19 cellular contexts compared by ENCODE assay signal in the genomic region with DNA sequence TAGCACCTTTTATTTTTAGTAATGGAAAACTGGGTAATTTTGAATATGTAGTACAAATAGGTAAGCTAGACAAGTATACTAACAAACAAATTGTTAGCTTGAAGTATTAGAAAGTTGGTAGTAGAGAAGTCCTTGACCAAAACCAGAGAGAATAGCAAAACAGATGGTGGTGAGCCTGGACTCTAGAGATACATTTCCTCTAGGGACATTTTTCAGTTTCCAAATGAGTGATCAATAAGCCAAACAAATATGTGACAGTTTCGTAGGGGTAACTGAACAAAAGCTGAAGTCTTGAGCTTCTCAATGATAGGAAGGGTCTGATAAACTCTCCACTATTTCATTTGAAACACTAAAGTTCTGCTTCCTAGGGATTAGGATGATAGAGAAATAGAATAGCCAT.
DNase-seq lines count a peak whose midpoint lies in the region; ATAC-seq and TF ChIP-seq lines count a peak whose summit lies in the region.
"Had no signal": no experiment of that assay in that cellular context is flagged by ENCODE, and none has a peak within 500 bp of the region (broad histone marks: within the 10 kb centered on the region; RNA-seq: fewer than 3 reads in every experiment).

No MANE protein-coding gene starts in this region.

- H3K27me3 Mint-ChIP-seq in immature natural killer cell (ENCODE audit: low read depth in 3 of 3), result peaks cover 0 to 2% (median 2%) of the 10 kb centered on the region in 3 donors
- H3K27me3 Mint-ChIP-seq: activated naive CD8-positive, alpha-beta T cell treated with anti-CD3 and anti-CD28 coated beads, Interleukin-2, amount 50 U/mL, for 24 hours; stimulated activated naive CD8-positive, alpha-beta T cell treated with anti-CD3 and anti-CD28 coated beads, Interleukin-15, Interleukin-2, amounts not matched to agents 100 ng/mL and 50 ng/mL, for 24 hours had no signal

- H3K27me3 ChIP-seq in BLaER1, result no peaks in the 10 kb centered on the region
- H3K27me3 ChIP-seq in MM.1S (replicated peaks; ENCODE audit: insufficient read depth, low read length), result no peaks in the 10 kb centered on the region
- H3K27me3 ChIP-seq in dorsolateral prefrontal cortex, result no peaks in the 10 kb centered on the region

- no peaks in the 10 kb centered on the region for H3K4me1 Mint-ChIP-seq in immature natural killer cell
- H3K4me1 Mint-ChIP-seq: activated naive CD8-positive, alpha-beta T cell treated with anti-CD3 and anti-CD28 coated beads, Interleukin-2, amount 50 U/mL, for 24 hours had no signal

- no peaks in the 10 kb centered on the region for H3K79me2 ChIP-seq in MM.1S (ENCODE audit: low read length)

- H3K9ac ChIP-seq in BLaER1 (no peak overlapping the region), MM.1S (ENCODE audit: low read length) (no peak overlapping the region)

- no peak overlapping the region for H3K4me3 ChIP-seq in BLaER1
- no peak overlapping the region for H3K4me3 ChIP-seq in MM.1S (ENCODE audit: low read length)
- H3K4me3 ChIP-seq in dorsolateral prefrontal cortex, result no peak overlapping the region

- no peaks in the 10 kb centered on the region for H4K20me1 ChIP-seq in BLaER1
- H4K20me1 ChIP-seq in MM.1S (ENCODE audit: insufficient read depth, low read length), result no peaks in the 10 kb centered on the region

- H2AFZ ChIP-seq in MM.1S (ENCODE audit: low read length), result no peak overlapping the region

- DNase-seq in DMS53 treated with DMSO at 0.1 percent for 48 hours (lab: John Stamatoyannopoulos, UW; ENCODE audit: unreplicated experiment), result no peak
- DNase-seq in immature natural killer cell, result no peak
- no peak for DNase-seq in MM.1S
- DNase-seq in dorsolateral prefrontal cortex, result no peak
- DNase-seq: activated naive CD8-positive, alpha-beta T cell treated with anti-CD3 and anti-CD28 coated beads, Interleukin-2, amount 50 U/mL, for 24 hours; C1 segment of cervical spinal cord; DMS 273 treated with DMSO at 0.1 percent for 48 hours; effector CD4-positive, alpha-beta T cell; hypothalamus; NCI-H1436; NCI-H2227 treated with DMSO at 0.1 percent for 48 hours; retina had no signal

- H3K36me3 ChIP-seq in BLaER1 (no peaks in the 10 kb centered on the region), MM.1S (replicated peaks; ENCODE audit: insufficient read depth, low read length) (no peaks in the 10 kb centered on the region; the same call in 1 of the 2 replicates)

- peak overlapping the region; percentile 30 for H3K4me2 ChIP-seq in BLaER1
- H3K4me2 ChIP-seq in MM.1S (ENCODE audit: low read depth, low read length), result no peak overlapping the region

- no peak for TF ChIP-seq CTCF in MM.1S (IDR thresholded peaks at IDR 0.05; ENCODE audit: low read length)
- TF ChIP-seq CTCF in dorsolateral prefrontal cortex (IDR thresholded peaks at IDR 0.05 in 54 of 56, conservative IDR thresholded peaks at IDR 0.05 in 2 of 56; ENCODE audit: low read depth in 1 of 56, partially characterized antibody in 56 of 56), result no peak

- peaks cover 4 to 26% (median 17%) of the 10 kb centered on the region in 6 donors for H3K9me3 Mint-ChIP-seq in immature natural killer cell
- H3K9me3 Mint-ChIP-seq: activated naive CD8-positive, alpha-beta T cell treated with anti-CD3 and anti-CD28 coated beads, Interleukin-2, amount 50 U/mL, for 24 hours had no signal

- no peaks in the 10 kb centered on the region for H3K9me3 ChIP-seq in BLaER1
- H3K9me3 ChIP-seq in MM.1S (replicated peaks; ENCODE audit: insufficient read depth, low read length), result no peaks in the 10 kb centered on the region

- H3F3A ChIP-seq in MM.1S (ENCODE audit: insufficient read depth, low read length), result no peaks in the 10 kb centered on the region

- peaks cover 0 to 4% (median 0%) of the 10 kb centered on the region in 3 donors for H3K36me3 Mint-ChIP-seq in immature natural killer cell

- ATAC-seq in GM19025 (IDR thresholded peaks at IDR 0.05; ENCODE audit: low read depth, unreplicated experiment), result peak; percentile 74
- peak; percentile 89 for ATAC-seq in GM21717 (IDR thresholded peaks at IDR 0.05; ENCODE audit: unreplicated experiment)
- ATAC-seq in HG03342 (IDR thresholded peaks at IDR 0.05; ENCODE audit: unreplicated experiment), result peak; percentile 85
- ATAC-seq: activated naive CD8-positive, alpha-beta T cell treated with anti-CD3 and anti-CD28 coated beads, Interleukin-2, amount 50 U/mL, for 24 hours had no signal

- no peak overlapping the region for H3K27ac Mint-ChIP-seq in immature natural killer cell
- H3K27ac Mint-ChIP-seq: activated naive CD8-positive, alpha-beta T cell treated with anti-CD3 and anti-CD28 coated beads, Interleukin-2, amount 50 U/mL, for 24 hours; stimulated activated naive CD8-positive, alpha-beta T cell treated with anti-CD3 and anti-CD28 coated beads, Interleukin-15, Interleukin-2, amounts not matched to agents 100 ng/mL and 50 ng/mL, for 24 hours had no signal

- intact Hi-C loops in dorsolateral prefrontal cortex (cut with DNase I), result no loop called here

- no peak overlapping the region for H3K4me3 Mint-ChIP-seq in immature natural killer cell
- H3K4me3 Mint-ChIP-seq: activated naive CD8-positive, alpha-beta T cell treated with anti-CD3 and anti-CD28 coated beads, Interleukin-2, amount 50 U/mL, for 24 hours; stimulated activated naive CD8-positive, alpha-beta T cell treated with anti-CD3 and anti-CD28 coated beads, Interleukin-15, Interleukin-2, amounts not matched to agents 100 ng/mL and 50 ng/mL, for 24 hours had no signal

- no peaks in the 10 kb centered on the region for H3K9me2 ChIP-seq in MM.1S (replicated peaks; ENCODE audit: insufficient read depth, low read length)

- H3K4me1 ChIP-seq in BLaER1, result peaks cover 6% of the 10 kb centered on the region; the same call in 1 of the 2 replicates
- no peaks in the 10 kb centered on the region for H3K4me1 ChIP-seq in MM.1S (ENCODE audit: low read length)

- H3K27ac ChIP-seq in BLaER1 (no peak overlapping the region), MM.1S (ENCODE audit: low read length) (no peak overlapping the region), dorsolateral prefrontal cortex (no peak overlapping the region)
- H3K27ac ChIP-seq: 22Rv1, VCaP had no signal
